ENCODE assay signal across 8 cellular contexts in genomic region chr7:73520673-73521635, GRCh38. TPM values are rescaled to one million over a fixed set of nuclear protein-coding genes. Genes with fewer than 3 reads are reported as not detected.
DNase-seq lines count a peak whose midpoint lies in the region; ATAC-seq, FAIRE-seq and TF ChIP-seq lines count a peak whose summit lies in the region.

No MANE protein-coding gene starts in this region.

- TF ChIP-seq EP300 in GM12878 (IDR thresholded peaks at IDR 0.05; ENCODE audit: borderline replicate concordance in 1 of 2, control insufficient read depth in 1 of 2, low read depth in 2 of 2, low read length in 2 of 2): no peak

- RAD21 ChIA-PET in GM12878 (lab: Charles Lee; ENCODE audit: unreplicated experiment): interaction anchor here (0.7 to 3.3 kb wide), 7 partner anchors 9 to 218 kb away, joined by 3 to 21 read pairs (median 4); partner anchors contain the start of genes ABHD11 and BCL7B

- no peak for TF ChIP-seq POLR2A in GM12878 (IDR thresholded peaks at IDR 0.05; ENCODE audit: low read depth, low read length)

- POLR2A ChIA-PET in GM12878 (lab: Charles Lee): interaction anchor here (0.6 to 4.2 kb wide), 8 partner anchors 19 to 476 kb away, joined by 3 to 41 read pairs (median 4); partner anchors contain the start of genes BCL7B and TBL2

- no peak for TF ChIP-seq RAD21 in GM12878 (IDR thresholded peaks at IDR 0.05; ENCODE audit: insufficient read depth, low read depth, low read length)

- H3K27ac ChIP-seq in GM12878 (ENCODE audit: control insufficient read depth, insufficient read depth) (peak overlapping the region; percentile 91), subcutaneous abdominal adipose tissue (ENCODE audit: low read depth, low read length) (peak overlapping the region; percentile 88)

- H3K9ac ChIP-seq in GM12878 (ENCODE audit: control insufficient read depth, insufficient read depth, low read length) (peak overlapping the region; percentile 80), subcutaneous abdominal adipose tissue (ENCODE audit: low read length in 5 of 5) (peak overlapping the region; percentile 55 to 91 (median 84))

- H3K79me2 ChIP-seq in GM12878 (ENCODE audit: control insufficient read depth, insufficient read depth, low read length): peaks cover 61% of the 10 kb centered on the region

- no peaks in the 10 kb centered on the region for H4K20me1 ChIP-seq in GM12878 (ENCODE audit: control insufficient read depth, insufficient read depth)

- FAIRE-seq in GM12878 (lab: Jason Lieb, UNC): peak; percentile 59

- WGBS in GM12878 (ENCODE audit: insufficient coverage, insufficient replicate concordance, low lambda C conversion rate, missing lambda C conversion rate): 2% methylated on average over 36 of the region's 36 CpGs

- TSS peak; percentile 52 for BruUV-seq in GM12878 (replicated peaks; lab: Mats Ljungman, UMichigan)

- H3K4me1 ChIP-seq in GM12878 (ENCODE audit: control insufficient read depth, insufficient read depth, low read length): peaks cover 10% of the 10 kb centered on the region
- peaks cover 5 to 51% (median 36%) of the 10 kb centered on the region in 5 donors for H3K4me1 ChIP-seq in subcutaneous abdominal adipose tissue (ENCODE audit: control insufficient read depth in 5 of 5, insufficient read depth in 5 of 5, low read length in 5 of 5)

- in situ Hi-C loops in GM12878 (cut with MboI): no loop called here

- H3K4me2 ChIP-seq in GM12878 (ENCODE audit: control insufficient read depth, insufficient read depth): peak overlapping the region; percentile 76

- H3K9me3 ChIP-seq in GM12878 (replicated peaks; ENCODE audit: control insufficient read depth, insufficient read depth, low read length) (no peaks in the 10 kb centered on the region; the same call in 2 of the 3 replicates), subcutaneous abdominal adipose tissue (ENCODE audit: control insufficient read depth in 5 of 5, low read length in 5 of 5) (no peaks in the 10 kb centered on the region)

- peak; percentile 68 for DNase-seq in activated effector memory CD4-positive, alpha-beta T cell treated with anti-CD3 and anti-CD28 coated beads, Interleukin-2, amount 50 U/mL, for 16 hours
- DNase-seq in activated effector memory CD4-positive, alpha-beta T cell treated with Interleukin-2 at 50 U/mL for 16 hours: no peak
- DNase-seq in NCI-H146 treated with DMSO at 0.1 percent for 48 hours (lab: John Stamatoyannopoulos, UW; ENCODE audit: unreplicated experiment) (peak; percentile 26), GM12878 (ENCODE audit: low read depth, low spot score) (no peak), left colon (peak; percentile 19 to 26), NCI-H2029 treated with DMSO at 0.1 percent for 48 hours (lab: John Stamatoyannopoulos, UW) (no peak)

- no peaks in the 10 kb centered on the region for H3K27me3 ChIP-seq in GM12878 (replicated peaks in 1 of 2; ENCODE audit: control insufficient read depth in 2 of 2, insufficient read depth in 2 of 2, low read length in 1 of 2)
- no peaks in the 10 kb centered on the region for H3K27me3 ChIP-seq in subcutaneous abdominal adipose tissue (ENCODE audit: control insufficient read depth in 5 of 5, insufficient read depth in 4 of 5, low read length in 5 of 5)

- no peak for ATAC-seq in GM12878
- no peak for ATAC-seq in left colon
- no peak for ATAC-seq in HG03139 (IDR thresholded peaks at IDR 0.05; ENCODE audit: unreplicated experiment)

- H3K36me3 ChIP-seq in GM12878 (ENCODE audit: control insufficient read depth in 2 of 2, insufficient read depth in 2 of 2, low read length in 1 of 2) (peaks cover 2 to 11% of the 10 kb centered on the region in 2 experiments; a peak in 3 of 4 replicates), subcutaneous abdominal adipose tissue (ENCODE audit: control insufficient read depth in 5 of 5, insufficient read depth in 5 of 5, low read length in 5 of 5) (peaks cover 0 to 8% (median 3%) of the 10 kb centered on the region in 5 donors)

- no peak overlapping the region for H2AFZ ChIP-seq in GM12878 (ENCODE audit: control insufficient read depth, low read depth, low read length)

- TF ChIP-seq CTCF in GM12878 (IDR thresholded peaks at IDR 0.05 in 2 of 3, conservative IDR thresholded peaks at IDR 0.05 in 1 of 3; ENCODE audit: control insufficient read depth in 2 of 3, extremely low read depth in 1 of 3, insufficient read depth in 1 of 3, low read depth in 3 of 3, low read length in 3 of 3): no peak

- CTCF ChIA-PET in GM12878 (lab: Yijun Ruan, JAX): interaction anchor here (0.6 to 1.9 kb wide), 8 partner anchors 13 to 691 kb away, joined by 3 to 4 read pairs (median 3); no protein-coding TSS in a partner anchor

- intact Hi-C loops in GM12878 (cut with micrococcal nuclease; ENCODE audit: unreplicated experiment) (loop anchor here (10.0 kb wide), 2 partner anchors 164 to 214 kb away; partner anchors contain the start of genes ABHD11, BUD23 and DNAJC30), left colon (cut with DNase I, micrococcal nuclease) (no loop called here)

- peak overlapping the region; percentile 76 for H3K4me3 ChIP-seq in GM12878
- H3K4me3 ChIP-seq in subcutaneous abdominal adipose tissue (ENCODE audit: low read depth in 1 of 5, low read length in 5 of 5): peak overlapping the region; percentile 74 to 89 (median 82)

- SMC1A ChIA-PET in GM12878 (lab: Charles Lee; ENCODE audit: uncharacterized antibody, unreplicated experiment): interaction anchor here (0.6 to 1.4 kb wide), 6 partner anchors 11 to 74 kb away, joined by 3 to 5 read pairs (median 3); partner anchors contain the start of genes BCL7B and TBL2

TF ChIP-seq in GM12878, 131 proteins besides CTCF, POLR2A, EP300 and RAD21:
- TF ChIP-seq NR2C1 (IDR thresholded peaks at IDR 0.05) (no peak), IRF4 (IDR thresholded peaks at IDR 0.05; ENCODE audit: low read depth, low read length) (no peak), FOS (IDR thresholded peaks at IDR 0.05; ENCODE audit: borderline replicate concordance, extremely low read depth, insufficient read length) (no peak), SMAD1 (IDR thresholded peaks at IDR 0.05; ENCODE audit: low read depth, partially characterized antibody) (no peak), SPI1 (IDR thresholded peaks at IDR 0.05; ENCODE audit: borderline replicate concordance, insufficient read depth, low read depth, low read length) (peak; percentile 35; the same call in 1 of the 2 replicates)

RNA-seq across cellular contexts. Expression of gene BAZ1B, which starts 1.1 kb away (rescaled TPM):
- total RNA-seq in GM12878 (2013; cell fraction: nucleolus; rRNA removed): 79.5 and 82.3 TPM in 2 replicates
- total RNA-seq in GM12878 (2014; rRNA removed) (50.3 and 50.4 TPM in 2 replicates), GM12878 (2014; rRNA removed; fragmentation: Illumina TruSeq; extraction: Trizol) (77.0 and 77.4 TPM in 2 replicates), GM12878 (2021) (64.5 and 68.2 TPM in 2 replicates), left colon (10 to 100 TPM; 37.7 to 42.6 TPM)
- 20.1 TPM for polyA plus RNA-seq in GM12878 (2011; ENCODE audit: low read depth)
- polyA plus RNA-seq in GM12878 (2011; rRNA removed) (33.8 and 39.6 TPM in 2 replicates), GM12878 (2014; fragmentation: Illumina TruSeq; extraction: Trizol) (73.8 and 82.0 TPM in 2 replicates), GM12878 (2014; fragmentation: Nextera tagmentation; extraction: Ambion mirVana) (10 to 100 TPM; 14.0 to 20.3 TPM), GM12878 (2014; rRNA removed) (38.6 and 39.1 TPM in 2 replicates), GM12878 (2016; fragmentation: Nextera tagmentation; extraction: Ambion mirVana) (10 to 100 TPM; 19.4 to 31.9 TPM)
- 23.0 and 24.0 TPM in 2 replicates for polyA plus RNA-seq in GM12878 (2011; cell fraction: cytosol; rRNA removed)
- polyA plus RNA-seq in GM12878 (2011; cell fraction: nucleus; rRNA removed): 21.5 and 34.1 TPM in 2 replicates
- 29.6 and 30.1 TPM in 2 replicates for polyA plus RNA-seq in GM12878 (2012)
- 46.8 and 48.2 TPM in 2 replicates for polyA minus RNA-seq in GM12878 (2011; rRNA and poly(A)+ RNA removed)
- polyA minus RNA-seq in GM12878 (2011; cell fraction: cytosol; rRNA and poly(A)+ RNA removed): 21.5 and 29.3 TPM in 2 replicates
- 13.4 and 22.1 TPM in 2 replicates for polyA minus RNA-seq in GM12878 (2011; cell fraction: nucleus; rRNA and poly(A)+ RNA removed)

RNA-seq across cellular contexts. Expression of gene BCL7B, which starts 36.5 kb away (rescaled TPM):
- total RNA-seq in GM12878 (2013; cell fraction: nucleolus; rRNA removed): 7.6 and 8.2 TPM in 2 replicates
- 20.7 and 24.2 TPM in 2 replicates for total RNA-seq in GM12878 (2014; rRNA removed)
- 22.7 and 23.0 TPM in 2 replicates for total RNA-seq in GM12878 (2014; rRNA removed; fragmentation: Illumina TruSeq; extraction: Trizol)
- total RNA-seq in GM12878 (2021): 49.4 and 60.9 TPM in 2 replicates
- 19.8 TPM for polyA plus RNA-seq in GM12878 (2011; ENCODE audit: low read depth)
- 39.3 and 54.1 TPM in 2 replicates for polyA plus RNA-seq in GM12878 (2011; rRNA removed)
- 52.4 and 73.8 TPM in 2 replicates for polyA plus RNA-seq in GM12878 (2011; cell fraction: cytosol; rRNA removed)
- 29.2 and 29.8 TPM in 2 replicates for polyA plus RNA-seq in GM12878 (2011; cell fraction: nucleus; rRNA removed)
- polyA plus RNA-seq in GM12878 (2012): 30.3 and 61.8 TPM in 2 replicates
- 31.6 and 46.3 TPM in 2 replicates for polyA plus RNA-seq in GM12878 (2014; fragmentation: Illumina TruSeq; extraction: Trizol)
- polyA plus RNA-seq in GM12878 (2014; fragmentation: Nextera tagmentation; extraction: Ambion mirVana): 10 to 100 TPM; 10.9 to 21.2 TPM
- polyA plus RNA-seq in GM12878 (2014; rRNA removed): 61.3 and 66.0 TPM in 2 replicates
- 10 to 100 TPM; 61.7 to 61.8 TPM for polyA plus RNA-seq in GM12878 (2016; fragmentation: Nextera tagmentation; extraction: Ambion mirVana)
- 28.9 and 45.5 TPM in 2 replicates for polyA minus RNA-seq in GM12878 (2011; rRNA and poly(A)+ RNA removed)
- polyA minus RNA-seq in GM12878 (2011; cell fraction: cytosol; rRNA and poly(A)+ RNA removed): 25.5 and 36.7 TPM in 2 replicates
- polyA minus RNA-seq in GM12878 (2011; cell fraction: nucleus; rRNA and poly(A)+ RNA removed): 11.1 and 19.8 TPM in 2 replicates
- total RNA-seq in left colon: 10 to 100 TPM; 59.0 to 60.8 TPM

RNA-seq across cellular contexts. Expression of gene TBL2, which starts 57.4 kb away (rescaled TPM):
- 63.3 and 70.1 TPM in 2 replicates for total RNA-seq in GM12878 (2013; cell fraction: nucleolus; rRNA removed)
- total RNA-seq in GM12878 (2014; rRNA removed) (33.3 and 35.3 TPM in 2 replicates), GM12878 (2014; rRNA removed; fragmentation: Illumina TruSeq; extraction: Trizol) (16.6 and 19.0 TPM in 2 replicates), GM12878 (2021) (28.7 and 31.7 TPM in 2 replicates), left colon (10 to 100 TPM; 30.8 to 36.3 TPM)
- polyA plus RNA-seq in GM12878 (2011; ENCODE audit: low read depth): 13.7 TPM
- polyA plus RNA-seq in GM12878 (2011; rRNA removed) (11.0 and 21.7 TPM in 2 replicates), GM12878 (2014; fragmentation: Illumina TruSeq; extraction: Trizol) (11.6 and 15.3 TPM in 2 replicates), GM12878 (2014; fragmentation: Nextera tagmentation; extraction: Ambion mirVana) (1 to 10 TPM; 1.1 to 2.8 TPM), GM12878 (2014; rRNA removed) (28.9 and 35.1 TPM in 2 replicates), GM12878 (2016; fragmentation: Nextera tagmentation; extraction: Ambion mirVana) (10 to 100 TPM; 40.3 to 49.7 TPM)
- polyA plus RNA-seq in GM12878 (2011; cell fraction: cytosol; rRNA removed): 31.5 and 34.7 TPM in 2 replicates
- polyA plus RNA-seq in GM12878 (2011; cell fraction: nucleus; rRNA removed): 25.0 and 32.1 TPM in 2 replicates
- 23.1 and 24.4 TPM in 2 replicates for polyA plus RNA-seq in GM12878 (2012)
- polyA minus RNA-seq in GM12878 (2011; rRNA and poly(A)+ RNA removed): 38.1 and 53.6 TPM in 2 replicates
- 18.9 and 22.6 TPM in 2 replicates for polyA minus RNA-seq in GM12878 (2011; cell fraction: cytosol; rRNA and poly(A)+ RNA removed)
- polyA minus RNA-seq in GM12878 (2011; cell fraction: nucleus; rRNA and poly(A)+ RNA removed): 14.0 and 29.2 TPM in 2 replicates

Comparison
In these comparisons a context has a peak if more than half of its experiments do, and no peak if none do; other contexts are left out.
1. DNase-seq: peak in activated effector memory CD4-positive, alpha-beta T cell treated with anti-CD3 and anti-CD28 coated beads, Interleukin-2, amount 50 U/mL, for 16 hours (single experiment), NCI-H146 treated with DMSO at 0.1 percent for 48 hours (single experiment) and left colon (2 of 2); none in activated effector memory CD4-positive, alpha-beta T cell treated with Interleukin-2 at 50 U/mL for 16 hours (single experiment), GM12878 (single experiment) and NCI-H2029 treated with DMSO at 0.1 percent for 48 hours (single experiment).